In the genomic region with DNA sequence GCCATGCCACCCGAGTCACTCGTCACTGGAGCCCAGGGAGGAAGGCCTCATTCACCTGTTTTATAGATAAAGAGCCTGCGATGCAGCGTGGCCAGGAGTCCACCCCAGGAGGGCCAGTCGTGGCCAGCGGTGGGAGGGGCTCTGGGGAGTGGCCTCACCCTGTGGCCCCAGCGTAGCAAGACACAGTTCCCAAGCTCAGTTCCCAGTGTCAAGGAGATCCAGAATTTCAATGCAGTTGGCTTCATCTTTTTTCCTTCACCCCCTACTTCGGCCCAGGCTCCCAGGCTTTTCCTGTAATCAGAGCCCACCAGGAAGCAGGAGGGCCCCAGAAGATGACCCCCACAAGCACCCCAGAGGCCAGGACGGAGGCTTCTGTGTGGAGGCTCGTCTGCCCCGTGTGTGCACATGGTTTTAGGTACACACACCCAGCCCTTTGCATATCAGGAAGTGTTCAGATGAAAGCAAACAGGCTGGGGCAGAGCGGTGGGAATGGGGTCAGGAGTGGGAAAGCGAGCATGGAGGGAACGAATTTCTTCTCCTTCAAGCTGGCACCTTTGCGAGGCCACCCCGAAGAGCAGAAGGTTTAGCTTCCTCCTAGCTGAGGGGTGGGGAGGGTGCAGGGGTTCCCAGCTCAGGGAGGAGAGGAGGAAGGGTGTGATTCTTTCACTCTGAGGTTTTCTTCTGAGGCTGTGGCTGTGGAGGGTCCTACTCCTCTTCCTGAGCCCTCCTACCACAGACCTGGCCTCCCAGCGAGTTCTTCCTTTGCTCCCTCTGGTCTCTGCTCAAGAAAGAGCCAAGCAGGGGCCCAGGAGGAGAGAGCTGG, we compare ENCODE assay signal across 12 cellular contexts.
DNase-seq lines count a peak whose midpoint lies in the region; ATAC-seq and TF ChIP-seq lines count a peak whose summit lies in the region.
"Had no signal": no experiment of that assay in that cellular context is flagged by ENCODE, and none has a peak within 500 bp of the region (broad histone marks: within the 10 kb centered on the region; RNA-seq: fewer than 3 reads in every experiment).

No MANE protein-coding gene starts in this region.

- H3K9me3 ChIP-seq in ascending aorta (no peaks in the 10 kb centered on the region), lung (ENCODE audit: control insufficient read depth in 2 of 2, insufficient read depth in 1 of 2, low read length in 1 of 2) (no peaks in the 10 kb centered on the region), upper lobe of right lung (no peaks in the 10 kb centered on the region)
- H3K9me3 ChIP-seq: gastroesophageal sphincter had no signal

- H3K27me3 ChIP-seq in ascending aorta: no peaks in the 10 kb centered on the region
- H3K27me3 ChIP-seq in lung (ENCODE audit: control insufficient read depth, insufficient read depth): no peaks in the 10 kb centered on the region
- H3K27me3 ChIP-seq in upper lobe of right lung: no peaks in the 10 kb centered on the region
- H3K27me3 ChIP-seq: gastroesophageal sphincter had no signal

- H3K4me3 ChIP-seq in ascending aorta (no peak overlapping the region), lung (no peak overlapping the region), upper lobe of right lung (no peak overlapping the region)
- H3K4me3 ChIP-seq: gastroesophageal sphincter had no signal

- intact Hi-C loops in ascending aorta (cut with DNase I) (no loop called here), upper lobe of right lung (cut with DNase I) (no loop called here)

- H3K4me1 Mint-ChIP-seq in activated naive CD8-positive, alpha-beta T cell treated with anti-CD3 and anti-CD28 coated beads, Interleukin-2, amount 10 ng/mL, durations not matched to agents 7 days and 5 days: peaks cover 19% of the 10 kb centered on the region
- peaks cover 22% of the 10 kb centered on the region for H3K4me1 Mint-ChIP-seq in activated naive CD8-positive, alpha-beta T cell treated with anti-CD3 and anti-CD28 coated beads, Interleukin-2, amount 50 U/mL, for 24 hours

- H3K27ac Mint-ChIP-seq in activated naive CD8-positive, alpha-beta T cell treated with anti-CD3 and anti-CD28 coated beads, Interleukin-2, amount 10 ng/mL, durations not matched to agents 7 days and 5 days: peak overlapping the region; percentile 54
- H3K27ac Mint-ChIP-seq in activated naive CD8-positive, alpha-beta T cell treated with anti-CD3 and anti-CD28 coated beads, Interleukin-2, amount 50 U/mL, for 24 hours: no peak overlapping the region

- H3K4me3 Mint-ChIP-seq in activated naive CD8-positive, alpha-beta T cell treated with anti-CD3 and anti-CD28 coated beads, Interleukin-2, amount 10 ng/mL, durations not matched to agents 7 days and 5 days: peak overlapping the region; percentile 23
- no peak overlapping the region for H3K4me3 Mint-ChIP-seq in activated naive CD8-positive, alpha-beta T cell treated with anti-CD3 and anti-CD28 coated beads, Interleukin-2, amount 50 U/mL, for 24 hours

- DNase-seq in activated naive CD8-positive, alpha-beta T cell treated with anti-CD3 and anti-CD28 coated beads, Interleukin-2, amount 10 ng/mL, durations not matched to agents 7 days and 5 days: no peak
- DNase-seq in activated naive CD8-positive, alpha-beta T cell treated with anti-CD3 and anti-CD28 coated beads, Interleukin-2, amount 50 U/mL, for 24 hours: no peak
- DNase-seq in ascending aorta (ENCODE audit: low spot score in 2 of 2) (no peak), lung (ENCODE audit: low spot score) (no peak), upper lobe of right lung (no peak), MV-4-11 (lab: John Stamatoyannopoulos, UW) (no peak), NCI-H1092 (lab: John Stamatoyannopoulos, UW) (no peak), cerebellar cortex (ENCODE audit: low spot score) (no peak)
- DNase-seq: activated T-cell treated with anti-CD3 and anti-CD28 coated beads for 4 hours; central memory CD4-positive, alpha-beta T cell; NCI-H187 treated with DMSO at 0.1 percent for 48 hours had no signal

- H3K4me1 ChIP-seq in ascending aorta (peaks cover 2 to 4% of the 10 kb centered on the region in 2 donors), lung (ENCODE audit: control insufficient read depth in 2 of 2, insufficient read depth in 2 of 2, low read length in 2 of 2) (peaks cover 0 to 6% of the 10 kb centered on the region in 2 donors), upper lobe of right lung (peaks cover 40% of the 10 kb centered on the region)

- H3K27ac ChIP-seq in ascending aorta (peak overlapping the region; percentile 43 to 59), lung (ENCODE audit: low read depth in 1 of 2, low read length in 1 of 2) (peak overlapping the region; percentile 14 to 81), upper lobe of right lung (peak overlapping the region; percentile 85)

- peaks cover 29% of the 10 kb centered on the region for H3K36me3 Mint-ChIP-seq in activated naive CD8-positive, alpha-beta T cell treated with anti-CD3 and anti-CD28 coated beads, Interleukin-2, amount 10 ng/mL, durations not matched to agents 7 days and 5 days
- peaks cover 12% of the 10 kb centered on the region for H3K36me3 Mint-ChIP-seq in activated naive CD8-positive, alpha-beta T cell treated with anti-CD3 and anti-CD28 coated beads, Interleukin-2, amount 50 U/mL, for 24 hours (ENCODE audit: low read depth)

- H3K9me3 Mint-ChIP-seq in activated naive CD8-positive, alpha-beta T cell treated with anti-CD3 and anti-CD28 coated beads, Interleukin-2, amount 10 ng/mL, durations not matched to agents 7 days and 5 days: no peaks in the 10 kb centered on the region
- no peaks in the 10 kb centered on the region for H3K9me3 Mint-ChIP-seq in activated naive CD8-positive, alpha-beta T cell treated with anti-CD3 and anti-CD28 coated beads, Interleukin-2, amount 50 U/mL, for 24 hours

- H3K36me3 ChIP-seq in ascending aorta (peaks cover 52 to 84% of the 10 kb centered on the region in 2 donors), lung (ENCODE audit: control insufficient read depth in 2 of 2, insufficient read depth in 2 of 2, low read length in 2 of 2) (peaks cover 3 to 31% of the 10 kb centered on the region in 2 donors), upper lobe of right lung (peaks cover 40% of the 10 kb centered on the region)

- 21 to 50% methylated on average over 17 of the region's 17 CpGs for WGBS in lung, 2 donors

- TF ChIP-seq CTCF in ascending aorta (IDR thresholded peaks at IDR 0.05) (no peak), lung (IDR thresholded peaks at IDR 0.05; ENCODE audit: control extremely low read depth, extremely low read depth) (no peak), upper lobe of right lung (IDR thresholded peaks at IDR 0.05) (no peak)

- peak; percentile 32 for ATAC-seq in activated naive CD8-positive, alpha-beta T cell treated with anti-CD3 and anti-CD28 coated beads, Interleukin-2, amount 10 ng/mL, durations not matched to agents 7 days and 5 days (ENCODE audit: low read depth)
- ATAC-seq in activated naive CD8-positive, alpha-beta T cell treated with anti-CD3 and anti-CD28 coated beads, Interleukin-2, amount 50 U/mL, for 24 hours: no peak
- ATAC-seq in lung (ENCODE audit: insufficient read depth, low FRiP score) (peak; percentile 19), upper lobe of right lung (peak; percentile 37)

- POLR2A ChIA-PET in activated naive CD8-positive, alpha-beta T cell treated with anti-CD3 and anti-CD28 coated beads, Interleukin-2, amount 10 ng/mL, durations not matched to agents 7 days and 5 days (lab: Charles Lee): interaction anchor here (0.6 to 1.2 kb wide), 5 partner anchors 14 to 107 kb away, joined by 3 to 4 read pairs (median 3); a partner anchor contains a TSS

- no peaks in the 10 kb centered on the region for H3K27me3 Mint-ChIP-seq in activated naive CD8-positive, alpha-beta T cell treated with anti-CD3 and anti-CD28 coated beads, Interleukin-2, amount 10 ng/mL, durations not matched to agents 7 days and 5 days
- no peaks in the 10 kb centered on the region for H3K27me3 Mint-ChIP-seq in activated naive CD8-positive, alpha-beta T cell treated with anti-CD3 and anti-CD28 coated beads, Interleukin-2, amount 50 U/mL, for 24 hours
